8 cellular contexts compared by ENCODE assay signal in genomic region chr6:26232306-26232949, GRCh38.
DNase-seq lines count a peak whose midpoint lies in the region; ATAC-seq, FAIRE-seq and TF ChIP-seq lines count a peak whose summit lies in the region.

No MANE protein-coding gene starts in this region.

- H3K36me3 ChIP-seq in cardiac muscle cell, result no peaks in the 10 kb centered on the region
- H3K36me3 ChIP-seq in left ventricle myocardium inferior, result no peaks in the 10 kb centered on the region
- H3K36me3 ChIP-seq in SJCRH30, result no peaks in the 10 kb centered on the region

- POLR2A ChIA-PET in activated CD8-positive, alpha-beta T cell treated with anti-CD3 and anti-CD28 coated beads, Interleukin-2, amount 10 ng/mL, durations not matched to agents 7 days and 5 days (lab: Charles Lee), result interaction anchor here (1.2 to 7.2 kb wide), 22 partner anchors 8 to 1634 kb away, joined by 3 to 1100 read pairs (median 66); a partner anchor contains a TSS

- no peaks in the 10 kb centered on the region for H3K27me3 Mint-ChIP-seq in activated CD8-positive, alpha-beta T cell treated with anti-CD3 and anti-CD28 coated beads, Interleukin-2, amount 10 ng/mL, durations not matched to agents 7 days and 5 days (ENCODE audit: low read depth)
- no peaks in the 10 kb centered on the region for H3K27me3 Mint-ChIP-seq in type B pancreatic cell

- H3K9me3 ChIP-seq in cardiac muscle cell (ENCODE audit: low read depth) (no peaks in the 10 kb centered on the region), left ventricle myocardium inferior (replicated peaks) (no peaks in the 10 kb centered on the region), SJCRH30 (replicated peaks) (no peaks in the 10 kb centered on the region)

- H3K4me1 Mint-ChIP-seq in activated CD8-positive, alpha-beta T cell treated with anti-CD3 and anti-CD28 coated beads, Interleukin-2, amount 10 ng/mL, durations not matched to agents 7 days and 5 days (ENCODE audit: low read depth), result peaks cover 45% of the 10 kb centered on the region
- H3K4me1 Mint-ChIP-seq in type B pancreatic cell (ENCODE audit: unreplicated experiment), result peaks cover 12% of the 10 kb centered on the region

- intact Hi-C loops in left ventricle myocardium inferior (cut with micrococcal nuclease), result no loop called here

- H3K4me3 ChIP-seq in cardiac muscle cell (peak overlapping the region; percentile 45), left ventricle myocardium inferior (no peak overlapping the region), foreskin fibroblast (ENCODE audit: low read depth in 1 of 2, low read length in 2 of 2) (peak overlapping the region; percentile 57 to 70), SJCRH30 (no peak overlapping the region)

- peaks cover 17% of the 10 kb centered on the region for H3K36me3 Mint-ChIP-seq in activated CD8-positive, alpha-beta T cell treated with anti-CD3 and anti-CD28 coated beads, Interleukin-2, amount 10 ng/mL, durations not matched to agents 7 days and 5 days (ENCODE audit: low read depth)
- H3K36me3 Mint-ChIP-seq in type B pancreatic cell, result no peaks in the 10 kb centered on the region

- CTCF ChIA-PET in activated CD8-positive, alpha-beta T cell treated with anti-CD3 and anti-CD28 coated beads, Interleukin-2, amount 10 ng/mL, durations not matched to agents 7 days and 5 days (lab: Charles Lee), result no interaction called here

- DNase-seq in cardiac muscle cell (ENCODE audit: low read depth in 1 of 2, low spot score in 1 of 2), result no peak
- DNase-seq in left ventricle myocardium inferior, result no peak
- no peak for DNase-seq in activated CD8-positive, alpha-beta T cell treated with anti-CD3 and anti-CD28 coated beads, Interleukin-2, amount 10 ng/mL, durations not matched to agents 7 days and 5 days
- DNase-seq in foreskin fibroblast, result peak in 1 of 2 donors; percentile 75
- no peak for DNase-seq in type B pancreatic cell (ENCODE audit: extremely low spot score, unreplicated experiment)
- DNase-seq in NAMALWA (ENCODE audit: low spot score), result no peak
- DNase-seq in GM19239 (ENCODE audit: insufficient read length, low spot score), result no peak
- no peak for DNase-seq in SJCRH30

- H3K9me3 Mint-ChIP-seq in activated CD8-positive, alpha-beta T cell treated with anti-CD3 and anti-CD28 coated beads, Interleukin-2, amount 10 ng/mL, durations not matched to agents 7 days and 5 days (ENCODE audit: insufficient read depth), result no peaks in the 10 kb centered on the region
- H3K9me3 Mint-ChIP-seq in type B pancreatic cell, result no peaks in the 10 kb centered on the region

- H3K27ac ChIP-seq in cardiac muscle cell (no peak overlapping the region), left ventricle myocardium inferior (replicated peaks) (no peak overlapping the region), SJCRH30 (no peak overlapping the region)

- H3K4me3 Mint-ChIP-seq in activated CD8-positive, alpha-beta T cell treated with anti-CD3 and anti-CD28 coated beads, Interleukin-2, amount 10 ng/mL, durations not matched to agents 7 days and 5 days, result peak overlapping the region; percentile 78
- peak overlapping the region; percentile 94 for H3K4me3 Mint-ChIP-seq in type B pancreatic cell

- no peak for ATAC-seq in activated CD8-positive, alpha-beta T cell treated with anti-CD3 and anti-CD28 coated beads, Interleukin-2, amount 10 ng/mL, durations not matched to agents 7 days and 5 days

- TF ChIP-seq CTCF in cardiac muscle cell (IDR thresholded peaks at IDR 0.05; ENCODE audit: low read depth, low read length), result no peak
- TF ChIP-seq CTCF in left ventricle myocardium inferior (IDR thresholded peaks at IDR 0.05; ENCODE audit: borderline replicate concordance), result no peak
- no peak for TF ChIP-seq CTCF in foreskin fibroblast (IDR thresholded peaks at IDR 0.05; ENCODE audit: low read depth, low read length)
- TF ChIP-seq CTCF in type B pancreatic cell (conservative IDR thresholded peaks at IDR 0.05), result no peak

- H3K4me1 ChIP-seq in cardiac muscle cell (ENCODE audit: low read depth) (peaks cover 10% of the 10 kb centered on the region), left ventricle myocardium inferior (peaks cover 24% of the 10 kb centered on the region), SJCRH30 (no peaks in the 10 kb centered on the region)

- H3K27me3 ChIP-seq in cardiac muscle cell (no peaks in the 10 kb centered on the region), left ventricle myocardium inferior (ENCODE audit: low read depth) (peaks cover 71% of the 10 kb centered on the region), SJCRH30 (no peaks in the 10 kb centered on the region)

- H3K27ac Mint-ChIP-seq in activated CD8-positive, alpha-beta T cell treated with anti-CD3 and anti-CD28 coated beads, Interleukin-2, amount 10 ng/mL, durations not matched to agents 7 days and 5 days, result peak overlapping the region; percentile 99
- H3K27ac Mint-ChIP-seq in type B pancreatic cell, result peak overlapping the region; percentile 83

- no peak for FAIRE-seq in GM19239 (lab: Jason Lieb, UNC)

Comparison
In these comparisons a context has a peak if more than half of its experiments do, and no peak if none do; other contexts are left out.
1. H3K4me3 ChIP-seq: peak in cardiac muscle cell (single experiment) and foreskin fibroblast (2 of 2); none in left ventricle myocardium inferior (single experiment) and SJCRH30 (single experiment).